8 cellular contexts compared by ENCODE assay signal in genomic region chr9:5425006-5425628, GRCh38. TPM values are rescaled to one million over a fixed set of nuclear protein-coding genes. Genes with fewer than 3 reads are reported as not detected.
DNase-seq lines count a peak whose midpoint lies in the region; ATAC-seq, FAIRE-seq and TF ChIP-seq lines count a peak whose summit lies in the region.

No MANE protein-coding gene starts in this region.

- ATAC-seq in activated T-cell treated with anti-CD3 and anti-CD28 coated beads, Interleukin-2, amount 50 U/mL, for 72 hours (replicated peaks in 1 of 2), result peak; percentile 52 to 66
- ATAC-seq in gastrocnemius medialis, result no peak
- no peak for ATAC-seq in HG03432 (IDR thresholded peaks at IDR 0.05; ENCODE audit: unreplicated experiment)
- no peak for ATAC-seq in gastroesophageal sphincter

- H3K4me1 Mint-ChIP-seq in activated T-cell treated with anti-CD3 and anti-CD28 coated beads, Interleukin-2, amount 50 U/mL, for 72 hours (ENCODE audit: low read depth), result peaks cover 11% of the 10 kb centered on the region
- peaks cover 5% of the 10 kb centered on the region for H3K4me1 Mint-ChIP-seq in astrocyte (ENCODE audit: low read depth, unreplicated experiment)

- H3K4me1 ChIP-seq in astrocyte (ENCODE audit: insufficient read depth, low read length) (no peaks in the 10 kb centered on the region), gastrocnemius medialis (no peaks in the 10 kb centered on the region), gastroesophageal sphincter (no peaks in the 10 kb centered on the region)

- H3K4me2 ChIP-seq in astrocyte (ENCODE audit: low read length), result no peak overlapping the region

- 84 to 87% methylated on average over 2 of the region's 2 CpGs for WGBS in gastroesophageal sphincter (ENCODE audit: low coverage in 1 of 2), 2 donors

- H3K36me3 ChIP-seq in astrocyte (ENCODE audit: insufficient read depth, low read length) (no peaks in the 10 kb centered on the region), gastrocnemius medialis (peaks cover 0 to 6% of the 10 kb centered on the region in 2 donors), gastroesophageal sphincter (peaks cover 0 to 22% of the 10 kb centered on the region in 2 donors)

- no peaks in the 10 kb centered on the region for H4K20me1 ChIP-seq in astrocyte (ENCODE audit: insufficient read depth, low read length)

- H3K27me3 ChIP-seq in astrocyte (ENCODE audit: insufficient read depth, low read length), result no peaks in the 10 kb centered on the region
- H3K27me3 ChIP-seq in gastrocnemius medialis, result no peaks in the 10 kb centered on the region
- H3K27me3 ChIP-seq in gastroesophageal sphincter, result no peaks in the 10 kb centered on the region

- H3K27ac Mint-ChIP-seq in activated T-cell treated with anti-CD3 and anti-CD28 coated beads, Interleukin-2, amount 50 U/mL, for 72 hours, result peak overlapping the region; percentile 82
- H3K27ac Mint-ChIP-seq in astrocyte (ENCODE audit: unreplicated experiment), result no peak overlapping the region

- H3K27ac ChIP-seq in astrocyte (ENCODE audit: low read depth, low read length), result no peak overlapping the region
- H3K27ac ChIP-seq in gastrocnemius medialis, result no peak overlapping the region
- no peak overlapping the region for H3K27ac ChIP-seq in gastroesophageal sphincter

- in situ Hi-C loops in gastrocnemius medialis (cut with MboI; ENCODE audit: low sequenced_read_pairs in 4 of 4), result loop anchor here (25.0 kb wide), 4 partner anchors 413 to 738 kb away; partner anchors contain the start of genes CDC37L1 (in 1 of the 4) and RCL1 (in 1 of the 4)

- no peak for TF ChIP-seq POLR2A in gastrocnemius medialis (IDR thresholded peaks at IDR 0.05)
- no peak for TF ChIP-seq POLR2A in gastroesophageal sphincter (IDR thresholded peaks at IDR 0.05)

- H3K36me3 Mint-ChIP-seq in activated T-cell treated with anti-CD3 and anti-CD28 coated beads, Interleukin-2, amount 50 U/mL, for 72 hours (ENCODE audit: insufficient read depth in 2 of 2), result peaks cover 0 to 1% of the 10 kb centered on the region in 2 donors
- peaks cover 5% of the 10 kb centered on the region for H3K36me3 Mint-ChIP-seq in astrocyte (ENCODE audit: low read depth, unreplicated experiment)

- H3K4me3 ChIP-seq in astrocyte (ENCODE audit: insufficient read depth, low read depth, low read length), result no peak overlapping the region
- H3K4me3 ChIP-seq in gastrocnemius medialis, result no peak overlapping the region
- no peak overlapping the region for H3K4me3 ChIP-seq in gastroesophageal sphincter

- no peak overlapping the region for H3K9ac ChIP-seq in astrocyte (ENCODE audit: low read length)

- intact Hi-C loops in gastrocnemius medialis (cut with DNase I; ENCODE audit: low total_unique reads), result no loop called here

- H3K79me2 ChIP-seq in astrocyte (ENCODE audit: insufficient read depth, low read length), result no peaks in the 10 kb centered on the region

- H3K4me3 Mint-ChIP-seq in activated T-cell treated with anti-CD3 and anti-CD28 coated beads, Interleukin-2, amount 50 U/mL, for 72 hours, result no peak overlapping the region
- no peak overlapping the region for H3K4me3 Mint-ChIP-seq in astrocyte (ENCODE audit: unreplicated experiment)

- no peaks in the 10 kb centered on the region for H3K9me3 ChIP-seq in astrocyte (ENCODE audit: insufficient read depth, low read depth, low read length)
- no peaks in the 10 kb centered on the region for H3K9me3 ChIP-seq in gastrocnemius medialis
- H3K9me3 ChIP-seq in gastroesophageal sphincter, result no peaks in the 10 kb centered on the region

- DNase-seq in activated T-cell treated with anti-CD3 and anti-CD28 coated beads, Interleukin-2, amount 50 U/mL, for 72 hours, result no peak
- DNase-seq in activated T-cell treated with anti-CD3 and anti-CD28 coated beads for 4 hours (no peak), NCI-H1436 treated with DMSO at 0.1 percent for 48 hours (lab: John Stamatoyannopoulos, UW) (peak; percentile 2), astrocyte (ENCODE audit: low read depth) (no peak), myocyte (ENCODE audit: low read depth) (peak; percentile 14), gastrocnemius medialis (no peak)

- TF ChIP-seq CTCF in astrocyte (IDR thresholded peaks at IDR 0.05; ENCODE audit: insufficient read depth, low read depth, low read length), result peak; percentile 38
- peak in 2 of 5 experiments; percentile 6 to 7 for TF ChIP-seq CTCF in gastrocnemius medialis (IDR thresholded peaks at IDR 0.05 in 4 of 5, conservative IDR thresholded peaks at IDR 0.05 in 1 of 5)
- peak in 2 of 4 experiments; percentile 37 to 40 for TF ChIP-seq CTCF in gastroesophageal sphincter (IDR thresholded peaks at IDR 0.05)

- no peaks in the 10 kb centered on the region for H3K9me3 Mint-ChIP-seq in activated T-cell treated with anti-CD3 and anti-CD28 coated beads, Interleukin-2, amount 50 U/mL, for 72 hours
- H3K9me3 Mint-ChIP-seq in astrocyte (ENCODE audit: unreplicated experiment), result no peaks in the 10 kb centered on the region

- TF ChIP-seq EP300 in gastroesophageal sphincter (IDR thresholded peaks at IDR 0.05), result no peak

- no peak overlapping the region for H2AFZ ChIP-seq in astrocyte (ENCODE audit: low read depth, low read length)

- no peak for FAIRE-seq in astrocyte (lab: Jason Lieb, UNC)

- no peaks in the 10 kb centered on the region for H3K27me3 Mint-ChIP-seq in activated T-cell treated with anti-CD3 and anti-CD28 coated beads, Interleukin-2, amount 50 U/mL, for 72 hours (ENCODE audit: low read depth)
- H3K27me3 Mint-ChIP-seq in astrocyte (ENCODE audit: low read depth, unreplicated experiment), result no peaks in the 10 kb centered on the region

RNA-seq across cellular contexts. Expression of gene PLGRKT, which starts 12.6 kb away (rescaled TPM):
- total RNA-seq in activated T-cell treated with anti-CD3 and anti-CD28 coated beads, Interleukin-2, amount 50 U/mL, for 72 hours, result 10 to 100 TPM; 48.6 to 49.9 TPM
- 10.6 and 14.7 TPM in 2 replicates for total RNA-seq in astrocyte
- 45.7 and 46.9 TPM in 2 replicates for total RNA-seq in myocyte
- polyA plus RNA-seq in myocyte (2012), result 29.8 TPM
- 10 to 100 TPM; 12.3 to 38.1 (median 15.1) TPM for total RNA-seq in gastrocnemius medialis
- 10 to 100 TPM in 3 of 4 donors, 1 to 10 TPM in 1; 8.8 to 22.6 (median 13.3) TPM for total RNA-seq in gastroesophageal sphincter

RNA-seq across cellular contexts. Expression of gene CD274, which starts 25.2 kb away (rescaled TPM):
- 10 to 100 TPM; 16.4 to 36.3 TPM for total RNA-seq in activated T-cell treated with anti-CD3 and anti-CD28 coated beads, Interleukin-2, amount 50 U/mL, for 72 hours
- 20.5 and 21.4 TPM in 2 replicates for total RNA-seq in astrocyte
- 0.78 and 0.94 TPM in 2 replicates for total RNA-seq in myocyte
- 1.2 TPM for polyA plus RNA-seq in myocyte (2012)
- 1 to 10 TPM in 3 of 4 donors, under 1 TPM in 1; 0.61 to 7.2 (median 1.6) TPM for total RNA-seq in gastrocnemius medialis
- total RNA-seq in gastroesophageal sphincter, result 1 to 10 TPM in 3 of 4 donors, under 1 TPM in 1; 0.73 to 3.6 (median 2.7) TPM

Comparison
In these comparisons a context has a peak if more than half of its experiments do, and no peak if none do; other contexts are left out.
1. ATAC-seq: peak in activated T-cell treated with anti-CD3 and anti-CD28 coated beads, Interleukin-2, amount 50 U/mL, for 72 hours (2 of 2); none in gastrocnemius medialis (0 of 2), HG03432 (single experiment) and gastroesophageal sphincter (single experiment).
2. DNase-seq: peak in NCI-H1436 treated with DMSO at 0.1 percent for 48 hours (single experiment) and myocyte (single experiment); none in activated T-cell treated with anti-CD3 and anti-CD28 coated beads, Interleukin-2, amount 50 U/mL, for 72 hours (0 of 2), activated T-cell treated with anti-CD3 and anti-CD28 coated beads for 4 hours (single experiment), astrocyte (single experiment) and gastrocnemius medialis (0 of 2).